ENCODE assay signal across 8 cellular contexts in genomic region chr3:133805702-133806475, GRCh38. TPM values are rescaled to one million over a fixed set of nuclear protein-coding genes. Genes with fewer than 3 reads are reported as not detected.
DNase-seq lines count a peak whose midpoint lies in the region; ATAC-seq, FAIRE-seq and TF ChIP-seq lines count a peak whose summit lies in the region.

TSS of gene SRPRB (plus strand) at chr3:133805815. CDS start at chr3:133805849, 34 bp downstream.

- peak within 1 kb of the TSS; percentile 75 for H4K8ac ChIP-seq in H1 (ENCODE audit: extremely low read depth, insufficient read depth, low read length)
- H4K8ac ChIP-seq in mesenchymal stem cell (ENCODE audit: low read length): peak within 1 kb of the TSS; percentile 79

- H2AFZ ChIP-seq in H1 (ENCODE audit: low read length) (peak within 1 kb of the TSS; percentile 100), mesenchymal stem cell (ENCODE audit: low read depth, low read length) (peak within 1 kb of the TSS; percentile 96)

- H3K4ac ChIP-seq in H1 (replicated peaks; ENCODE audit: insufficient read length, low read depth, low read length) (no peak within 1 kb of the TSS), mesenchymal stem cell (ENCODE audit: low read depth in 1 of 2, low read length in 2 of 2) (peak within 1 kb of the TSS in 1 of 2 experiments; percentile 90)

- H2AK5ac ChIP-seq in H1 (ENCODE audit: low read depth, low read length) (no peak within 1 kb of the TSS), mesenchymal stem cell (ENCODE audit: low read length, severe bottlenecking) (no peak within 1 kb of the TSS)

- CTCF ChIA-PET in Caco-2 (lab: Charles Lee): no interaction called here
- CTCF ChIA-PET in H1 (lab: Charles Lee; ENCODE audit: partially characterized antibody): interaction anchor here (0.8 to 1.0 kb wide), 2 partner anchors 12 to 70 kb away, joined by 3 read pairs; no protein-coding TSS in a partner anchor

- WGBS in H1 (ENCODE audit: extremely low coverage in 1 of 2, insufficient coverage in 1 of 2, insufficient read length in 1 of 2, insufficient replicate concordance in 2 of 2, low coverage in 1 of 2, low lambda C conversion rate in 2 of 2, missing lambda C conversion rate in 1 of 2), 2 experiments: 3% methylated on average over 46 of the region's 53 CpGs; no CpG with 5 or more reads in 1 of the 2 experiments
- 1% methylated on average over 46 of the region's 53 CpGs for WGBS in mesenchymal stem cell

- POLR2A ChIA-PET in Caco-2 (lab: Charles Lee): no interaction called here
- POLR2A ChIA-PET in H1 (lab: Charles Lee; ENCODE audit: partially characterized antibody): interaction anchor here (1.3 kb wide), 1 partner anchor 49 kb away, joined by 3 read pairs; no protein-coding TSS in a partner anchor

- peak within 1 kb of the TSS; percentile 60 for H3K4me3 ChIP-seq in Caco-2 (ENCODE audit: low read depth, low read length)
- peak within 1 kb of the TSS; percentile 83 to 96 (median 92) for H3K4me3 ChIP-seq in H1 (ENCODE audit: extremely low read depth in 1 of 4, insufficient read depth in 2 of 4, low read depth in 3 of 4, low read length in 4 of 4)
- peak within 1 kb of the TSS; percentile 92 to 96 for H3K4me3 ChIP-seq in mesenchymal stem cell (ENCODE audit: insufficient read depth in 1 of 2, low read depth in 1 of 2, low read length in 2 of 2)

- peak within 1 kb of the TSS in 3 of 4 experiments; percentile 81 to 94 (median 91); a peak in 6 of 7 replicates for H3K9ac ChIP-seq in H1 (replicated peaks in 1 of 4; ENCODE audit: extremely low read depth in 1 of 4, low read depth in 3 of 4, low read length in 3 of 4)
- peak within 1 kb of the TSS; percentile 90 for H3K9ac ChIP-seq in mesenchymal stem cell (ENCODE audit: low read length)

- DNase-seq in Caco-2 (peak; percentile 95), HTR-8/SVneo (ENCODE audit: insufficient read length, low spot score) (peak; percentile 99), NOMO-1 treated with DMSO at 0.1 percent for 48 hours (lab: John Stamatoyannopoulos, UW; ENCODE audit: unreplicated experiment) (peak; percentile 98), H1 (ENCODE audit: low read depth in 1 of 2, low spot score in 2 of 2) (peak; percentile 77 to 92), mesenchymal stem cell (peak; percentile 94)
- peak; percentile 91 to 96 for DNase-seq in activated CD8-positive, alpha-beta memory T cell treated with anti-CD3 and anti-CD28 coated beads for 4 hours (ENCODE audit: low read depth in 2 of 2)
- DNase-seq in stimulated activated CD8-positive, alpha-beta memory T cell treated with anti-CD3 and anti-CD28 coated beads, Interleukin-12 subunit alpha, Interleukin-12 subunit beta, amount 100 ng/mL, for 24 hours (ENCODE audit: extremely low read depth): peak; percentile 90

- peaks cover 8% of the 10 kb centered on the region for H3K4me1 Mint-ChIP-seq in Caco-2 (ENCODE audit: low read depth, unreplicated experiment)

- H3K4me2 ChIP-seq in H1 (ENCODE audit: insufficient read depth in 1 of 2, low read depth in 2 of 2, low read length in 2 of 2): peak within 1 kb of the TSS; percentile 72 to 80
- peak within 1 kb of the TSS; percentile 82 for H3K4me2 ChIP-seq in mesenchymal stem cell (ENCODE audit: low read length, poor library complexity, severe bottlenecking)

- H3K36me3 ChIP-seq in Caco-2 (ENCODE audit: control insufficient read depth, insufficient read depth, low read length) (no peaks in the 10 kb centered on the region), H1 (ENCODE audit: control insufficient read depth in 2 of 4, insufficient read depth in 4 of 4, low read length in 3 of 4) (peaks cover 3 to 27% (median 12%) of the 10 kb centered on the region in 4 experiments; a peak in 7 of 8 replicates), mesenchymal stem cell (ENCODE audit: control insufficient read depth in 1 of 2, insufficient read depth in 2 of 2, low read depth in 1 of 2, low read length in 2 of 2) (peaks cover 4 to 31% of the 10 kb centered on the region in 2 experiments)

- H4K91ac ChIP-seq in H1 (replicated peaks; ENCODE audit: insufficient read length, low read length): no peak within 1 kb of the TSS
- peak within 1 kb of the TSS; percentile 81 for H4K91ac ChIP-seq in mesenchymal stem cell (ENCODE audit: low read length)

- ATAC-seq in GM21381 (IDR thresholded peaks at IDR 0.05; ENCODE audit: unreplicated experiment): peak; percentile 97

- no peak within 1 kb of the TSS for H3K14ac ChIP-seq in H1 (ENCODE audit: insufficient read length)
- H3K14ac ChIP-seq in mesenchymal stem cell (ENCODE audit: low read length in 2 of 2): peak within 1 kb of the TSS in 1 of 2 experiments; percentile 91

- peak within 1 kb of the TSS; percentile 93 for H3K4me3 Mint-ChIP-seq in Caco-2 (ENCODE audit: unreplicated experiment)

- no peak within 1 kb of the TSS for H2BK120ac ChIP-seq in H1 (replicated peaks; ENCODE audit: low read depth, low read length)
- peak within 1 kb of the TSS; percentile 45 for H2BK120ac ChIP-seq in mesenchymal stem cell (ENCODE audit: low read depth, low read length)

- H3K79me2 ChIP-seq in H1 (ENCODE audit: control insufficient read depth in 1 of 2, insufficient read depth in 2 of 2, low read length in 2 of 2): peaks cover 0 to 14% of the 10 kb centered on the region in 2 experiments; a peak in 2 of 4 replicates

- H3K27ac ChIP-seq in H1 (ENCODE audit: low read depth, low read length): peak within 1 kb of the TSS; percentile 51; the same call in 1 of the 2 replicates
- H3K27ac ChIP-seq in mesenchymal stem cell (ENCODE audit: low read length, poor library complexity, severe bottlenecking): no peak within 1 kb of the TSS

- TF ChIP-seq CTCF in Caco-2 (IDR thresholded peaks at IDR 0.05; ENCODE audit: insufficient read depth in 1 of 2, low read depth in 1 of 2, low read length in 1 of 2, severe bottlenecking in 1 of 2, unreplicated experiment in 1 of 2) (no peak), H1 (IDR thresholded peaks at IDR 0.05; ENCODE audit: control extremely low read depth in 1 of 3, insufficient read depth in 1 of 3, low read depth in 1 of 3, low read length in 3 of 3) (no peak)

- no peak for TF ChIP-seq RAD21 in H1 (IDR thresholded peaks at IDR 0.05 in 1 of 2, conservative IDR thresholded peaks at IDR 0.05 in 1 of 2; ENCODE audit: low read depth in 2 of 2, low read length in 2 of 2)

- H3K79me1 ChIP-seq in H1 (ENCODE audit: low read depth, low read length): no peaks in the 10 kb centered on the region
- peaks cover 9% of the 10 kb centered on the region for H3K79me1 ChIP-seq in mesenchymal stem cell (replicated peaks; ENCODE audit: low read length, poor library complexity, severe bottlenecking)

- peaks cover 33% of the 10 kb centered on the region for H3K36me3 Mint-ChIP-seq in Caco-2 (ENCODE audit: insufficient read depth, unreplicated experiment)

- H2BK20ac ChIP-seq in H1 (ENCODE audit: low read length): no peak within 1 kb of the TSS

- H3K9me3 ChIP-seq in Caco-2 (no peaks in the 10 kb centered on the region), H1 (ENCODE audit: insufficient read depth in 2 of 2, low read depth in 1 of 2, low read length in 1 of 2) (no peaks in the 10 kb centered on the region), mesenchymal stem cell (ENCODE audit: control insufficient read depth, low read length) (no peaks in the 10 kb centered on the region)

- no peaks in the 10 kb centered on the region; the same call in 1 of the 2 replicates for H3K23me2 ChIP-seq in H1 (ENCODE audit: low read depth, low read length)

- no peak for TF ChIP-seq EP300 in H1 (IDR thresholded peaks at IDR 0.05; ENCODE audit: borderline replicate concordance in 1 of 2, low read depth in 2 of 2, low read length in 2 of 2)

- no peaks in the 10 kb centered on the region for H3K9me3 Mint-ChIP-seq in Caco-2 (ENCODE audit: unreplicated experiment)

- peak; percentile 34 to 88 for TF ChIP-seq POLR2A in H1 (IDR thresholded peaks at IDR 0.05; ENCODE audit: control extremely low read depth in 1 of 2, low read depth in 2 of 2, low read length in 2 of 2)

- intact Hi-C loops in Caco-2 (cut with micrococcal nuclease; ENCODE audit: unreplicated experiment): loop anchor here (1.0 to 5.0 kb wide), 2 partner anchors 74 to 144 kb away; no protein-coding TSS in a partner anchor

- peak; percentile 94 for FAIRE-seq in HTR-8/SVneo (lab: Jason Lieb, UNC)
- peak; percentile 78 for FAIRE-seq in H1 (lab: Jason Lieb, UNC)

- no peak within 1 kb of the TSS for H3K56ac ChIP-seq in H1 (replicated peaks; ENCODE audit: insufficient read length, low read depth, low read length)

- BruUV-seq in Caco-2 (replicated peaks; lab: Mats Ljungman, UMichigan): no TSS peak

- peak within 1 kb of the TSS; percentile 47; the same call in 1 of the 2 replicates for H2BK15ac ChIP-seq in H1 (ENCODE audit: low read length)
- H2BK15ac ChIP-seq in mesenchymal stem cell (ENCODE audit: low read depth, poor library complexity, severe bottlenecking): peak within 1 kb of the TSS; percentile 21

- H2BK12ac ChIP-seq in H1 (ENCODE audit: low read depth, low read length) (no peak within 1 kb of the TSS), mesenchymal stem cell (ENCODE audit: low read length in 2 of 2) (no peak within 1 kb of the TSS)

- H3K18ac ChIP-seq in H1 (ENCODE audit: extremely low read depth, low read length) (peak within 1 kb of the TSS; percentile 64; the same call in 1 of the 2 replicates), mesenchymal stem cell (ENCODE audit: low read depth in 1 of 2, low read length in 2 of 2) (peak within 1 kb of the TSS; percentile 89 to 95)

- H3K27me3 Mint-ChIP-seq in Caco-2 (ENCODE audit: insufficient read depth, unreplicated experiment): no peaks in the 10 kb centered on the region

- H2BK5ac ChIP-seq in H1 (ENCODE audit: low read depth, low read length): peak within 1 kb of the TSS; percentile 50; the same call in 1 of the 2 replicates
- H2BK5ac ChIP-seq in mesenchymal stem cell (ENCODE audit: low read depth, low read length, poor library complexity, severe bottlenecking): no peak within 1 kb of the TSS

- H3K27me3 ChIP-seq in Caco-2 (replicated peaks; ENCODE audit: control insufficient read depth, insufficient read depth, low read length) (no peaks in the 10 kb centered on the region), H1 (replicated peaks in 1 of 4; ENCODE audit: control insufficient read depth in 3 of 4, extremely low read depth in 1 of 4, insufficient read depth in 3 of 4, low read length in 3 of 4) (no peaks in the 10 kb centered on the region), mesenchymal stem cell (ENCODE audit: control insufficient read depth in 1 of 2, insufficient read depth in 1 of 2, low read length in 2 of 2) (no peaks in the 10 kb centered on the region)

- no peaks in the 10 kb centered on the region for H4K20me1 ChIP-seq in H1 (replicated peaks in 1 of 2; ENCODE audit: control insufficient read depth in 1 of 2, insufficient read depth in 2 of 2, low read length in 2 of 2)

- no peaks in the 10 kb centered on the region for H3K4me1 ChIP-seq in Caco-2
- H3K4me1 ChIP-seq in H1 (replicated peaks in 1 of 4; ENCODE audit: control insufficient read depth in 3 of 4, insufficient read depth in 4 of 4, low read length in 3 of 4): peaks cover 0 to 5% (median 1%) of the 10 kb centered on the region in 4 experiments; a peak in 3 of 7 replicates
- peaks cover 1% of the 10 kb centered on the region for H3K4me1 ChIP-seq in mesenchymal stem cell (ENCODE audit: control insufficient read depth, insufficient read depth, low read depth, low read length)

- H3K27ac Mint-ChIP-seq in Caco-2 (ENCODE audit: unreplicated experiment): peak within 1 kb of the TSS; percentile 93

- peak within 1 kb of the TSS; percentile 35 for H4K5ac ChIP-seq in H1 (ENCODE audit: insufficient read length, low read depth, low read length)

- H3K23ac ChIP-seq in H1 (ENCODE audit: insufficient read length) (no peak within 1 kb of the TSS), mesenchymal stem cell (ENCODE audit: low read length in 2 of 2) (no peak within 1 kb of the TSS)

RNA-seq across cellular contexts. Expression of gene SRPRB, which starts in this region (rescaled TPM):
- 83.0 and 87.3 TPM in 2 replicates for total RNA-seq in Caco-2 (2022)
- 43.4 and 49.8 TPM in 2 replicates for total RNA-seq in H1 (2021; fragmentation: NEBNext Ultra II Directional; extraction: Animal tissue kit (Norgen Biotek cat#: 25700))
- polyA plus RNA-seq in H1 (2011; rRNA removed): 15.9 and 24.9 TPM in 2 replicates
- polyA plus RNA-seq in H1 (2011; cell fraction: cytosol; rRNA removed): 24.1 TPM
- 41.3 TPM for polyA plus RNA-seq in H1 (2011; cell fraction: nucleus; rRNA removed)
- 29.4 to 35.9 TPM (median 33.9 TPM) in 4 replicates for polyA plus RNA-seq in H1 (2012, experiment 1 of 2)
- polyA plus RNA-seq in H1 (2012, experiment 2 of 2): 9.6 TPM
- 25.4 TPM for polyA plus RNA-seq in H1 (2013, experiment 1 of 2)
- 33.9 TPM for polyA plus RNA-seq in H1 (2013, experiment 2 of 2)
- polyA minus RNA-seq in H1 (2011; rRNA and poly(A)+ RNA removed): 49.7 and 61.6 TPM in 2 replicates
- polyA minus RNA-seq in H1 (2011; cell fraction: cytosol; rRNA and poly(A)+ RNA removed): 56.1 TPM
- polyA minus RNA-seq in H1 (2011; cell fraction: nucleus; rRNA and poly(A)+ RNA removed): 28.8 TPM
- polyA plus RNA-seq in mesenchymal stem cell (2013, experiment 1 of 2): 37.8 TPM
- 40.2 TPM for polyA plus RNA-seq in mesenchymal stem cell (2013, experiment 2 of 2)
